1 cellular context compared by ENCODE assay signal in the genomic region with DNA sequence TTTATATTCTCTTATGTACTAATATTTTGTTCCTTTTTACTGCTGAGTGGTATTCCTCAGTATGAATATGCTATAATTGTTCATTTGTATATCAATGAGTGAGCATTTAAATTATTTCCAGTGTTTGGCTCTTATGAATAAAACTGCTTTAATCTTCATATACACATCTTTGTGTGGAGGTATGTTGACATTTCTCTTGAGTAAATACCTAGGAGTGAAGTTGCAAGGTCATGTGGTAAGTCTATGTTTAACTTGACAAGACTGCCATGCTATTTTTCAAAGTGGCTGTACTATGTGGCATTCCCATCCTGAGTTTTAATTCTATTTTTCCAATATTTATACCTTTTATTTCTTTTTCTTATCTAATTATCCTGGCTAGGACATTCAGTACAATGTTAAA.
TF ChIP-seq lines count a peak whose summit lies in the region.

No MANE protein-coding gene starts in this region.

TF ChIP-seq in GM12878, 131 proteins besides CTCF, POLR2A, EP300 and RAD21 (continued from another document):
- TF ChIP-seq, protein P1, sequence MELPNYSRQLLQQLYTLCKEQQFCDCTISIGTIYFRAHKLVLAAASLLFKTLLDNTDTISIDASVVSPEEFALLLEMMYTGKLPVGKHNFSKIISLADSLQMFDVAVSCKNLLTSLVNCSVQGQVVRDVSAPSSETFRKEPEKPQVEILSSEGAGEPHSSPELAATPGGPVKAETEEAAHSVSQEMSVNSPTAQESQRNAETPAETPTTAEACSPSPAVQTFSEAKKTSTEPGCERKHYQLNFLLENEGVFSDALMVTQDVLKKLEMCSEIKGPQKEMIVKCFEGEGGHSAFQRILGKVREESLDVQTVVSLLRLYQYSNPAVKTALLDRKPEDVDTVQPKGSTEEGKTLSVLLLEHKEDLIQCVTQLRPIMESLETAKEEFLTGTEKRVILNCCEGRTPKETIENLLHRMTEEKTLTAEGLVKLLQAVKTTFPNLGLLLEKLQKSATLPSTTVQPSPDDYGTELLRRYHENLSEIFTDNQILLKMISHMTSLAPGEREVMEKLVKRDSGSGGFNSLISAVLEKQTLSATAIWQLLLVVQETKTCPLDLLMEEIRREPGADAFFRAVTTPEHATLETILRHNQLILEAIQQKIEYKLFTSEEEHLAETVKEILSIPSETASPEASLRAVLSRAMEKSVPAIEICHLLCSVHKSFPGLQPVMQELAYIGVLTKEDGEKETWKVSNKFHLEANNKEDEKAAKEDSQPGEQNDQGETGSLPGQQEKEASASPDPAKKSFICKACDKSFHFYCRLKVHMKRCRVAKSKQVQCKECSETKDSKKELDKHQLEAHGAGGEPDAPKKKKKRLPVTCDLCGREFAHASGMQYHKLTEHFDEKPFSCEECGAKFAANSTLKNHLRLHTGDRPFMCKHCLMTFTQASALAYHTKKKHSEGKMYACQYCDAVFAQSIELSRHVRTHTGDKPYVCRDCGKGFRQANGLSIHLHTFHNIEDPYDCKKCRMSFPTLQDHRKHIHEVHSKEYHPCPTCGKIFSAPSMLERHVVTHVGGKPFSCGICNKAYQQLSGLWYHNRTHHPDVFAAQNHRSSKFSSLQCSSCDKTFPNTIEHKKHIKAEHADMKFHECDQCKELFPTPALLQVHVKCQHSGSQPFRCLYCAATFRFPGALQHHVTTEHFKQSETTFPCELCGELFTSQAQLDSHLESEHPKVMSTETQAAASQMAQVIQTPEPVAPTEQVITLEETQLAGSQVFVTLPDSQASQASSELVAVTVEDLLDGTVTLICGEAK (IDR thresholded peaks at IDR 0.05; ENCODE audit: borderline replicate concordance), result no peak
- TF ChIP-seq CHD1 (IDR thresholded peaks at IDR 0.05; ENCODE audit: low read depth, low read length) (no peak), SREBF2 (IDR thresholded peaks at IDR 0.05; ENCODE audit: low read length) (no peak), STAT3 (IDR thresholded peaks at IDR 0.05; ENCODE audit: low read depth, low read length) (no peak)
TF ChIP-seq in GM12878: peak in this region for 0.
